In genomic region chr5:177094224-177095087, GRCh38 we compare ENCODE assay signal across 10 cellular contexts. TPM values are rescaled to one million over a fixed set of nuclear protein-coding genes. Genes with fewer than 3 reads are reported as not detected.
DNase-seq lines count a peak whose midpoint lies in the region; ATAC-seq and TF ChIP-seq lines count a peak whose summit lies in the region.
"Had no signal": no experiment of that assay in that cellular context is flagged by ENCODE, and none has a peak within 500 bp of the region (broad histone marks: within the 10 kb centered on the region; RNA-seq: fewer than 3 reads in every experiment).

No MANE protein-coding gene starts in this region.

- intact Hi-C loops in right lobe of liver (cut with DNase I): no loop called here

- H3K4me3 ChIP-seq in right lobe of liver (no peak overlapping the region), Karpas-422 (ENCODE audit: low read length) (no peak overlapping the region)

- H3K27me3 ChIP-seq in right lobe of liver (no peaks in the 10 kb centered on the region), Karpas-422 (ENCODE audit: low read length) (no peaks in the 10 kb centered on the region)

- H3K9me3 ChIP-seq in right lobe of liver (no peaks in the 10 kb centered on the region), Karpas-422 (ENCODE audit: low read length) (no peaks in the 10 kb centered on the region)

- no peak overlapping the region for H3K27ac Mint-ChIP-seq in stimulated activated naive B cell treated with anti-CD40 and anti-IgM and Interleukin-4, amounts not matched to agents 10 μg/mL and 1 μg/mL and 100 μg/mL, for 72 hours

- DNase-seq in NCI-H146 (lab: John Stamatoyannopoulos, UW) (peak; percentile 19), NCI-H146 treated with DMSO at 0.1 percent for 48 hours (lab: John Stamatoyannopoulos, UW; ENCODE audit: unreplicated experiment) (no peak), epidermal melanocyte (ENCODE audit: insufficient read length, low spot score) (peak; percentile 52), right lobe of liver (peak; percentile 81 to 95 (median 91)), ureter (ENCODE audit: low spot score) (peak; percentile 75), Karpas-422 (no peak)
- no peak for DNase-seq in stimulated activated naive B cell treated with anti-CD40 and anti-IgM and Interleukin-4, amounts not matched to agents 10 μg/mL and 1 μg/mL and 100 μg/mL, for 72 hours
- DNase-seq: activated CD4-positive, alpha-beta T cell treated with anti-CD3 and anti-CD28 coated beads, Interleukin-2, amount 50 U/mL, for 1 hour; NCI-H2081 had no signal

- ATAC-seq in right lobe of liver (peak; percentile 83 to 90 (median 88)), HG03280 (IDR thresholded peaks at IDR 0.05; ENCODE audit: unreplicated experiment) (no peak)
- ATAC-seq in stimulated activated naive B cell treated with anti-CD40 and anti-IgM and Interleukin-4, amounts not matched to agents 10 μg/mL and 1 μg/mL and 100 μg/mL, for 72 hours (replicated peaks): no peak

- no peaks in the 10 kb centered on the region for H3K9me3 Mint-ChIP-seq in stimulated activated naive B cell treated with anti-CD40 and anti-IgM and Interleukin-4, amounts not matched to agents 10 μg/mL and 1 μg/mL and 100 μg/mL, for 72 hours

- 18% methylated on average over 11 of the region's 12 CpGs for WGBS in right lobe of liver (ENCODE audit: insufficient coverage, low coverage, low lambda C conversion rate, missing lambda C conversion rate)

- peaks cover 2 to 54% (median 16%) of the 10 kb centered on the region in 4 donors for H3K4me1 ChIP-seq in right lobe of liver
- 0 out of 2 replicates have a peak, but pooled peaks cover 2% of the 10 kb centered on the region for H3K4me1 ChIP-seq in Karpas-422 (ENCODE audit: low read length)

- no peak overlapping the region for H3K9ac ChIP-seq in Karpas-422 (ENCODE audit: low read length)

- peak overlapping the region in 2 of 3 donors; percentile 47 to 78 for H3K27ac ChIP-seq in right lobe of liver
- H3K27ac ChIP-seq in Karpas-422 (ENCODE audit: low read length): no peak overlapping the region

- H3K36me3 ChIP-seq in right lobe of liver: peaks cover 0 to 32% (median 16%) of the 10 kb centered on the region in 4 donors
- H3K36me3 ChIP-seq in Karpas-422 (ENCODE audit: insufficient read depth, low read length): no peaks in the 10 kb centered on the region

- no peaks in the 10 kb centered on the region for H4K20me1 ChIP-seq in Karpas-422 (ENCODE audit: insufficient read depth, low read depth, low read length)

- H3K4me2 ChIP-seq in Karpas-422 (ENCODE audit: low read depth, low read length, poor library complexity, severe bottlenecking): no peak overlapping the region

- TF ChIP-seq CTCF in right lobe of liver (IDR thresholded peaks at IDR 0.05): no peak

- no peaks in the 10 kb centered on the region for H3K36me3 Mint-ChIP-seq in stimulated activated naive B cell treated with anti-CD40 and anti-IgM and Interleukin-4, amounts not matched to agents 10 μg/mL and 1 μg/mL and 100 μg/mL, for 72 hours

- no peaks in the 10 kb centered on the region for H3K4me1 Mint-ChIP-seq in stimulated activated naive B cell treated with anti-CD40 and anti-IgM and Interleukin-4, amounts not matched to agents 10 μg/mL and 1 μg/mL and 100 μg/mL, for 72 hours

- no peak overlapping the region for H2AFZ ChIP-seq in Karpas-422 (ENCODE audit: low read length)

- H3K4me3 Mint-ChIP-seq in stimulated activated naive B cell treated with anti-CD40 and anti-IgM and Interleukin-4, amounts not matched to agents 10 μg/mL and 1 μg/mL and 100 μg/mL, for 72 hours: no peak overlapping the region

- no peak for TF ChIP-seq POLR2A in right lobe of liver (IDR thresholded peaks at IDR 0.05)

- H3K27me3 Mint-ChIP-seq in stimulated activated naive B cell treated with anti-CD40 and anti-IgM and Interleukin-4, amounts not matched to agents 10 μg/mL and 1 μg/mL and 100 μg/mL, for 72 hours: peaks cover 0 to 3% of the 10 kb centered on the region in 2 donors

- H3K9me2 ChIP-seq in Karpas-422 (replicated peaks; ENCODE audit: insufficient read depth, low read length): no peaks in the 10 kb centered on the region

- H3K79me2 ChIP-seq in Karpas-422 (ENCODE audit: low read length): no peaks in the 10 kb centered on the region

RNA-seq across cellular contexts. Expression of gene FGFR4, which starts 7.7 kb away (rescaled TPM):
- total RNA-seq in right lobe of liver: 10 to 100 TPM; 38.9 to 73.3 (median 55.1) TPM
- total RNA-seq in ureter: 6.4 TPM
- 2.4 and 3.6 TPM in 2 replicates for total RNA-seq in Karpas-422 (2014; rRNA removed; shearing (Covaris generic); ENCODE audit: low replicate concordance)

RNA-seq across cellular contexts. Expression of gene NSD1, which starts 39.1 kb away (rescaled TPM):
- total RNA-seq in right lobe of liver: 10 to 100 TPM; 13.1 to 33.1 (median 23.6) TPM
- 118 TPM for total RNA-seq in ureter
- total RNA-seq in Karpas-422 (2014; rRNA removed; shearing (Covaris generic); ENCODE audit: low replicate concordance): 70.9 and 76.5 TPM in 2 replicates

Comparison
In these comparisons a context has a peak if more than half of its experiments do, and no peak if none do; other contexts are left out.
1. DNase-seq: peak in NCI-H146 (single experiment), epidermal melanocyte (single experiment), right lobe of liver (3 of 3) and ureter (single experiment); none in NCI-H146 treated with DMSO at 0.1 percent for 48 hours (single experiment), Karpas-422 (single experiment) and stimulated activated naive B cell treated with anti-CD40 and anti-IgM and Interleukin-4, amounts not matched to agents 10 μg/mL and 1 μg/mL and 100 μg/mL, for 72 hours (single experiment).
2. ATAC-seq: peak in right lobe of liver (4 of 4); none in HG03280 (single experiment) and stimulated activated naive B cell treated with anti-CD40 and anti-IgM and Interleukin-4, amounts not matched to agents 10 μg/mL and 1 μg/mL and 100 μg/mL, for 72 hours (0 of 2).